1 cellular context compared by ENCODE assay signal in the genomic region with DNA sequence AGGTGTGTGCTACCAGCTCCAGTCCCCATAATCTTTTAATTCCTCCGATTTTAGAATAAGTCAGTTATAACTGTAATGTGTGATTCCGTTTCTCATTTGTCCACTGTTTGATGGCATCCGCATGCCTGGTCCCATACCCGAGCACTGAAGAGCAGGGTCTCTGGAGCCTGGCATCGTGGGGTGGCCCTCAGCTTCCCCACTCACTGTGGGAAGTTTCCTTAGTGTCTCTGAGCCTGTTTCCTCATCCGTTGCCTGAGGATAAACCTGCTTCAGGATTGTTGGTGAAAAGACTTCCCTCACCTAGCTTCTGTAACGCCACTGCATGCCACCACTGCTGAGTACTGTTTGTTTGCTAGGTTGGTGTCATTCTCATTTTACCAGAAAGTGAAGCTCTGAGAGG.
TF ChIP-seq lines count a peak whose summit lies in the region.

No MANE protein-coding gene starts in this region.

TF ChIP-seq in A549, 52 proteins besides CTCF, POLR2A, EP300 and RAD21:
- TF ChIP-seq JUNB (IDR thresholded peaks at IDR 0.05), result no peak
- no peak for TF ChIP-seq RNF2 (IDR thresholded peaks at IDR 0.05; ENCODE audit: borderline replicate concordance, low read depth)
- no peak for TF ChIP-seq SREBF2 (IDR thresholded peaks at IDR 0.05)
- TF ChIP-seq KDM1A (IDR thresholded peaks at IDR 0.05; ENCODE audit: low read depth), result no peak
- no peak for TF ChIP-seq HDAC2 (IDR thresholded peaks at IDR 0.05)
- TF ChIP-seq, protein P1, sequence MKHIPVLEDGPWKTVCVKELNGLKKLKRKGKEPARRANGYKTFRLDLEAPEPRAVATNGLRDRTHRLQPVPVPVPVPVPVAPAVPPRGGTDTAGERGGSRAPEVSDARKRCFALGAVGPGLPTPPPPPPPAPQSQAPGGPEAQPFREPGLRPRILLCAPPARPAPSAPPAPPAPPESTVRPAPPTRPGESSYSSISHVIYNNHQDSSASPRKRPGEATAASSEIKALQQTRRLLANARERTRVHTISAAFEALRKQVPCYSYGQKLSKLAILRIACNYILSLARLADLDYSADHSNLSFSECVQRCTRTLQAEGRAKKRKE (CRISPR knock-in tag; IDR thresholded peaks at IDR 0.05; ENCODE audit: low read depth), result no peak
- TF ChIP-seq, protein P2, sequence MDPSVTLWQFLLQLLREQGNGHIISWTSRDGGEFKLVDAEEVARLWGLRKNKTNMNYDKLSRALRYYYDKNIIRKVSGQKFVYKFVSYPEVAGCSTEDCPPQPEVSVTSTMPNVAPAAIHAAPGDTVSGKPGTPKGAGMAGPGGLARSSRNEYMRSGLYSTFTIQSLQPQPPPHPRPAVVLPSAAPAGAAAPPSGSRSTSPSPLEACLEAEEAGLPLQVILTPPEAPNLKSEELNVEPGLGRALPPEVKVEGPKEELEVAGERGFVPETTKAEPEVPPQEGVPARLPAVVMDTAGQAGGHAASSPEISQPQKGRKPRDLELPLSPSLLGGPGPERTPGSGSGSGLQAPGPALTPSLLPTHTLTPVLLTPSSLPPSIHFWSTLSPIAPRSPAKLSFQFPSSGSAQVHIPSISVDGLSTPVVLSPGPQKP (IDR thresholded peaks at IDR 0.05; ENCODE audit: low read depth, low read length), result no peak
- no peak for TF ChIP-seq EHF (CRISPR knock-in tag; IDR thresholded peaks at IDR 0.05)
- TF ChIP-seq GATA3 (IDR thresholded peaks at IDR 0.05; ENCODE audit: borderline replicate concordance), result no peak
- no peak for TF ChIP-seq HEYL (CRISPR knock-in tag; IDR thresholded peaks at IDR 0.05)
- no peak for TF ChIP-seq ZC3H11A (IDR thresholded peaks at IDR 0.05)
- no peak for TF ChIP-seq RFX5 (IDR thresholded peaks at IDR 0.05)
- TF ChIP-seq, protein P3, sequence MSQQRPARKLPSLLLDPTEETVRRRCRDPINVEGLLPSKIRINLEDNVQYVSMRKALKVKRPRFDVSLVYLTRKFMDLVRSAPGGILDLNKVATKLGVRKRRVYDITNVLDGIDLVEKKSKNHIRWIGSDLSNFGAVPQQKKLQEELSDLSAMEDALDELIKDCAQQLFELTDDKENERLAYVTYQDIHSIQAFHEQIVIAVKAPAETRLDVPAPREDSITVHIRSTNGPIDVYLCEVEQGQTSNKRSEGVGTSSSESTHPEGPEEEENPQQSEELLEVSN (IDR thresholded peaks at IDR 0.05; ENCODE audit: borderline replicate concordance, low read depth), result no peak
- no peak for TF ChIP-seq FOSB (CRISPR knock-in tag; IDR thresholded peaks at IDR 0.05)
- TF ChIP-seq CEBPB (IDR thresholded peaks at IDR 0.05), result no peak
- TF ChIP-seq POLR2AphosphoS2 (conservative IDR thresholded peaks at IDR 0.05; ENCODE audit: low read length), result no peak
- TF ChIP-seq KDM5A (IDR thresholded peaks at IDR 0.05), result no peak
- no peak for TF ChIP-seq MAZ (IDR thresholded peaks at IDR 0.05; ENCODE audit: borderline replicate concordance, low read depth, low read length)
- TF ChIP-seq, protein P4, sequence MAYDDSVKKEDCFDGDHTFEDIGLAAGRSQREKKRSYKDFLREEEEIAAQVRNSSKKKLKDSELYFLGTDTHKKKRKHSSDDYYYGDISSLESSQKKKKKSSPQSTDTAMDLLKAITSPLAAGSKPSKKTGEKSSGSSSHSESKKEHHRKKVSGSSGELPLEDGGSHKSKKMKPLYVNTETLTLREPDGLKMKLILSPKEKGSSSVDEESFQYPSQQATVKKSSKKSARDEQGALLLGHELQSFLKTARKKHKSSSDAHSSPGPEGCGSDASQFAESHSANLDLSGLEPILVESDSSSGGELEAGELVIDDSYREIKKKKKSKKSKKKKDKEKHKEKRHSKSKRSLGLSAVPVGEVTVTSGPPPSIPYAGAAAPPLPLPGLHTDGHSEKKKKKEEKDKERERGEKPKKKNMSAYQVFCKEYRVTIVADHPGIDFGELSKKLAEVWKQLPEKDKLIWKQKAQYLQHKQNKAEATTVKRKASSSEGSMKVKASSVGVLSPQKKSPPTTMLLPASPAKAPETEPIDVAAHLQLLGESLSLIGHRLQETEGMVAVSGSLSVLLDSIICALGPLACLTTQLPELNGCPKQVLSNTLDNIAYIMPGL (CRISPR knock-in tag; IDR thresholded peaks at IDR 0.05; ENCODE audit: borderline replicate concordance), result no peak
